ENCODE assay signal across 26 cellular contexts in the genomic region with DNA sequence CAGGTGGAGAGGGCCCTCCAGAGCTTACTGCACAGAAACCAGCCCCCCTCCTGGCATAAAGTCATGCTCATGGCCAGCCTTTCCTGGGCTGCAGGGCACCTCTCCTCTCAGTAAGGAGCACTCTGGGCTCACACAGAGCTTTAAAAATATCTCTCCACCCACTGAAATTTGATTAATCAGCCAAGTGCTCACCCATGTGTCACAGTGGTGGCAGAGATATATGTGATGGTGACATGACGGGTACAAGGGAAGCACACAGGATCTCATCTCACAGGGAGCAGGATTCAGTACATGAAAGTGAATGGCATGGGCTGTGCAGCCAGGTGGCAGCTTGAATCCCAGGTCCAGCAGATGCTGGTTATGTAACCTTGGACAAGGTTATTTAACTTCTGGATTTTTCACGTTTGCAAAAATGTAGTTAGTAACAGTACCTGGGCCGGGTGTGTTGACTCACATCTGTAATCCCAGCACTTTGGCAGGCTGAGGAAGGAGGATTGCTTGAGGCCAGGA.
"Had no signal": no experiment of that assay in that cellular context is flagged by ENCODE, and none has a peak within 500 bp of the region (broad histone marks: within the 10 kb centered on the region; RNA-seq: fewer than 3 reads in every experiment).

No MANE protein-coding gene starts in this region.

- H3K27ac Mint-ChIP-seq: activated CD4-positive, alpha-beta memory T cell treated with anti-CD3 and anti-CD28 coated beads for 36 hours; activated CD4-positive, alpha-beta T cell treated with anti-CD3 and anti-CD28 coated beads, Interleukin-2, amount 10 ng/mL, durations not matched to agents 7 days and 5 days; activated naive CD4-positive, alpha-beta T cell treated with anti-CD3 and anti-CD28 coated beads for 36 hours; activated naive CD8-positive, alpha-beta T cell; activated T-helper 17 cell treated with anti-CD3 and anti-CD28 coated beads, Interleukin-2, amount 50 U/mL, for 72 hours; brain had no signal

- H3K27me3 Mint-ChIP-seq: activated CD4-positive, alpha-beta memory T cell treated with anti-CD3 and anti-CD28 coated beads for 36 hours; activated CD4-positive, alpha-beta T cell treated with anti-CD3 and anti-CD28 coated beads, Interleukin-2, amount 10 ng/mL, durations not matched to agents 7 days and 5 days; activated T-helper 17 cell treated with anti-CD3 and anti-CD28 coated beads, Interleukin-2, amount 50 U/mL, for 72 hours had no signal

- H3K36me3 Mint-ChIP-seq: activated CD4-positive, alpha-beta memory T cell treated with anti-CD3 and anti-CD28 coated beads for 36 hours; activated naive CD8-positive, alpha-beta T cell had no signal

- H3K4me3 Mint-ChIP-seq: activated CD4-positive, alpha-beta memory T cell treated with anti-CD3 and anti-CD28 coated beads for 36 hours; activated CD4-positive, alpha-beta T cell treated with anti-CD3 and anti-CD28 coated beads, Interleukin-2, amount 10 ng/mL, durations not matched to agents 7 days and 5 days; activated naive CD4-positive, alpha-beta T cell treated with anti-CD3 and anti-CD28 coated beads for 36 hours; activated naive CD8-positive, alpha-beta T cell; activated T-cell treated with anti-CD3 and anti-CD28 coated beads, Interleukin-2, amount 50 U/mL, for 4 hours; activated T-helper 17 cell treated with anti-CD3 and anti-CD28 coated beads, Interleukin-2, amount 50 U/mL, for 72 hours; brain had no signal

- H3K4me3 ChIP-seq: Peyer's patch, SJCRH30 had no signal

- H3K36me3 ChIP-seq: Peyer's patch, SJCRH30 had no signal

- H3K9ac ChIP-seq: KMS-11, SK-N-SH had no signal

- H3K27ac ChIP-seq: KMS-11, Peyer's patch, RWPE1, SJCRH30, VCaP had no signal

- ATAC-seq: activated T-cell treated with anti-CD3 and anti-CD28 coated beads, Interleukin-2, amount 50 U/mL, for 4 hours; activated T-helper 17 cell treated with anti-CD3 and anti-CD28 coated beads, Interleukin-2, amount 50 U/mL, for 72 hours had no signal

- DNase-seq: activated CD4-positive, alpha-beta memory T cell treated with anti-CD3 and anti-CD28 coated beads for 36 hours; activated CD4-positive, alpha-beta T cell treated with anti-CD3 and anti-CD28 coated beads, Interleukin-2, amount 10 ng/mL, durations not matched to agents 7 days and 5 days; activated CD4-positive, CD25-positive, alpha-beta regulatory T cell; activated CD8-positive, alpha-beta memory T cell treated with anti-CD3 and anti-CD28 coated beads for 24 hours; activated gamma-delta T cell; activated naive CD4-positive, alpha-beta T cell treated with anti-CD3 and anti-CD28 coated beads for 36 hours; activated T-cell treated with anti-CD3 and anti-CD28 coated beads, Interleukin-2, amount 50 U/mL, for 4 hours; MV-4-11; NCI-H1092 treated with DMSO at 0.1 percent for 48 hours; NCI-H1436; NCI-H1694 treated with DMSO at 0.1 percent for 48 hours; NCI-H2029 treated with DMSO at 0.1 percent for 48 hours; NCI-H345; NCI-H510A; NCI-H69; Peyer's patch; Right ventricle myocardium superior; SJCRH30; SK-N-SH; T-helper 1 cell had no signal

- H3K4me1 ChIP-seq: Peyer's patch, SJCRH30 had no signal

- H3K27me3 ChIP-seq: Peyer's patch, SJCRH30 had no signal

- H3K4me1 Mint-ChIP-seq: activated CD4-positive, alpha-beta T cell treated with anti-CD3 and anti-CD28 coated beads, Interleukin-2, amount 10 ng/mL, durations not matched to agents 7 days and 5 days; activated T-helper 17 cell treated with anti-CD3 and anti-CD28 coated beads, Interleukin-2, amount 50 U/mL, for 72 hours; brain had no signal

- H3K9me3 ChIP-seq: SJCRH30, SK-N-SH had no signal
